Comparison of ENCODE assay signal across 20 cellular contexts in genomic region chr1:78658901-78659300, GRCh38. TPM values are rescaled to one million over a fixed set of nuclear protein-coding genes. Genes with fewer than 3 reads are reported as not detected.
DNase-seq lines count a peak whose midpoint lies in the region; ATAC-seq and TF ChIP-seq lines count a peak whose summit lies in the region.
"Had no signal": no experiment of that assay in that cellular context is flagged by ENCODE, and none has a peak within 500 bp of the region (broad histone marks: within the 10 kb centered on the region; RNA-seq: fewer than 3 reads in every experiment).

No MANE protein-coding gene starts in this region.

- no peak overlapping the region for H3K4me3 Mint-ChIP-seq in activated naive CD4-positive, alpha-beta T cell treated with anti-CD3 and anti-CD28 coated beads, Interleukin-2, amount 50 U/mL, for 24 hours
- H3K4me3 Mint-ChIP-seq in activated naive CD4-positive, alpha-beta T cell treated with anti-CD3 and anti-CD28 coated beads for 36 hours: no peak overlapping the region
- no peak overlapping the region for H3K4me3 Mint-ChIP-seq in GM23338

- H3K36me3 ChIP-seq in GM23338 (ENCODE audit: insufficient read depth): no peaks in the 10 kb centered on the region
- peaks cover 39% of the 10 kb centered on the region for H3K36me3 ChIP-seq in adipocyte (ENCODE audit: control insufficient read depth, insufficient read depth, low read length, severe bottlenecking)
- H3K36me3 ChIP-seq: HAP-1 had no signal

- H3K4me3 ChIP-seq in GM23338: no peak overlapping the region
- peak overlapping the region; percentile 66 for H3K4me3 ChIP-seq in adipocyte (ENCODE audit: low read length)
- H3K4me3 ChIP-seq: HAP-1, SJCRH30 had no signal

- no peak for DNase-seq in activated naive CD4-positive, alpha-beta T cell treated with anti-CD3 and anti-CD28 coated beads for 36 hours
- peak; percentile 11 for DNase-seq in GM23338 (ENCODE audit: low spot score)
- peak; percentile 38 for DNase-seq in adipocyte (ENCODE audit: low read depth)
- DNase-seq in left kidney (ENCODE audit: low read depth, low spot score): peak; percentile 8
- no peak for DNase-seq in NCI-H226
- DNase-seq in LoVo (ENCODE audit: low spot score): no peak
- DNase-seq: ACHN, C1 segment of cervical spinal cord, COR-L47, DMS 273 treated with DMSO at 0.1 percent for 48 hours, DND-41, KBM-7, NCI-H1694 treated with DMSO at 0.1 percent for 48 hours, NCI-H345, NCI-H524 treated with DMSO at 0.1 percent for 48 hours, SJCRH30 had no signal

- no peaks in the 10 kb centered on the region for H3F3A ChIP-seq in GM23338 (replicated peaks; ENCODE audit: low read depth)

- CTCF ChIA-PET in activated naive CD4-positive, alpha-beta T cell treated with anti-CD3 and anti-CD28 coated beads for 36 hours (lab: Charles Lee): no interaction called here

- peak overlapping the region; percentile 70 for H3K9ac ChIP-seq in adipocyte (ENCODE audit: low read length)

- ATAC-seq in GM23338 (no peak), HG02870 (IDR thresholded peaks at IDR 0.05; ENCODE audit: unreplicated experiment) (no peak)
- ATAC-seq: Panc1 had no signal

- intact Hi-C loops in activated naive CD4-positive, alpha-beta T cell treated with anti-CD3 and anti-CD28 coated beads for 36 hours (cut with micrococcal nuclease): no loop called here

- H3K79me2 ChIP-seq in GM23338 (replicated peaks; ENCODE audit: insufficient read depth): no peaks in the 10 kb centered on the region

- H4K20me1 ChIP-seq in GM23338 (replicated peaks; ENCODE audit: insufficient read depth): no peaks in the 10 kb centered on the region

- peaks cover 52% of the 10 kb centered on the region for H3K4me1 Mint-ChIP-seq in activated naive CD4-positive, alpha-beta T cell treated with anti-CD3 and anti-CD28 coated beads, Interleukin-2, amount 50 U/mL, for 24 hours
- peaks cover 4% of the 10 kb centered on the region for H3K4me1 Mint-ChIP-seq in activated naive CD4-positive, alpha-beta T cell treated with anti-CD3 and anti-CD28 coated beads for 36 hours (ENCODE audit: low read depth)
- H3K4me1 Mint-ChIP-seq in GM23338: peaks cover 3% of the 10 kb centered on the region; the same call in 1 of the 3 replicates

- H3K9me3 ChIP-seq in adipocyte (ENCODE audit: control insufficient read depth, low read length): no peaks in the 10 kb centered on the region
- H3K9me3 ChIP-seq: HAP-1, SJCRH30 had no signal

- no peak overlapping the region for H3K27ac ChIP-seq in GM23338 (ENCODE audit: low read depth)
- H3K27ac ChIP-seq: SJCRH30 had no signal

- H2AFZ ChIP-seq in GM23338: no peak overlapping the region

- no peaks in the 10 kb centered on the region for H3K27me3 Mint-ChIP-seq in activated naive CD4-positive, alpha-beta T cell treated with anti-CD3 and anti-CD28 coated beads, Interleukin-2, amount 50 U/mL, for 24 hours
- no peaks in the 10 kb centered on the region for H3K27me3 Mint-ChIP-seq in activated naive CD4-positive, alpha-beta T cell treated with anti-CD3 and anti-CD28 coated beads for 36 hours (ENCODE audit: low read depth)
- H3K27me3 Mint-ChIP-seq in GM23338 (ENCODE audit: insufficient read depth, low read depth, poor library complexity): no peaks in the 10 kb centered on the region

- H3K4me1 ChIP-seq in GM23338 (ENCODE audit: insufficient read depth) (no peaks in the 10 kb centered on the region), adipocyte (ENCODE audit: control insufficient read depth, insufficient read depth, low read length) (peaks cover 7% of the 10 kb centered on the region)
- H3K4me1 ChIP-seq: HAP-1, SJCRH30 had no signal

- H3K9me3 Mint-ChIP-seq in activated naive CD4-positive, alpha-beta T cell treated with anti-CD3 and anti-CD28 coated beads, Interleukin-2, amount 50 U/mL, for 24 hours: no peaks in the 10 kb centered on the region
- no peaks in the 10 kb centered on the region for H3K9me3 Mint-ChIP-seq in activated naive CD4-positive, alpha-beta T cell treated with anti-CD3 and anti-CD28 coated beads for 36 hours
- H3K9me3 Mint-ChIP-seq in GM23338: no peaks in the 10 kb centered on the region

- H3K36me3 Mint-ChIP-seq in activated naive CD4-positive, alpha-beta T cell treated with anti-CD3 and anti-CD28 coated beads, Interleukin-2, amount 50 U/mL, for 24 hours: peaks cover 33% of the 10 kb centered on the region
- H3K36me3 Mint-ChIP-seq in activated naive CD4-positive, alpha-beta T cell treated with anti-CD3 and anti-CD28 coated beads for 36 hours (ENCODE audit: low read depth): peaks cover 41% of the 10 kb centered on the region
- H3K36me3 Mint-ChIP-seq in GM23338 (ENCODE audit: low read depth): no peaks in the 10 kb centered on the region

- H3K27me3 ChIP-seq in GM23338 (ENCODE audit: insufficient read depth): peaks cover 33% of the 10 kb centered on the region; the same call in 1 of the 2 replicates
- no peaks in the 10 kb centered on the region for H3K27me3 ChIP-seq in adipocyte (replicated peaks; ENCODE audit: control insufficient read depth, insufficient read depth, low read length)
- H3K27me3 ChIP-seq: SJCRH30 had no signal

- H3K9me2 ChIP-seq in GM23338 (ENCODE audit: insufficient read depth): no peaks in the 10 kb centered on the region

- no peak overlapping the region for H3K4me2 ChIP-seq in GM23338

- H3K27ac Mint-ChIP-seq in activated naive CD4-positive, alpha-beta T cell treated with anti-CD3 and anti-CD28 coated beads, Interleukin-2, amount 50 U/mL, for 24 hours: peak overlapping the region; percentile 14
- H3K27ac Mint-ChIP-seq in activated naive CD4-positive, alpha-beta T cell treated with anti-CD3 and anti-CD28 coated beads for 36 hours: no peak overlapping the region
- H3K27ac Mint-ChIP-seq in GM23338: no peak overlapping the region

- TF ChIP-seq CTCF in GM23338 (conservative IDR thresholded peaks at IDR 0.05; ENCODE audit: low read depth in 2 of 2): no peak

TF ChIP-seq in GM23338, 12 proteins besides CTCF, POLR2A, EP300 and RAD21:
- TF ChIP-seq JUNB (IDR thresholded peaks at IDR 0.05; ENCODE audit: unreplicated experiment) (no peak), ZNF331 (CRISPR knock-in tag; IDR thresholded peaks at IDR 0.05; ENCODE audit: low read depth) (no peak), NANOG (IDR thresholded peaks at IDR 0.05; ENCODE audit: borderline replicate concordance) (no peak)
TF ChIP-seq in GM23338: peak in this region for 0.

RNA-seq across cellular contexts. Expression of gene IFI44, which starts 9.3 kb away (rescaled TPM):
- total RNA-seq in activated naive CD4-positive, alpha-beta T cell treated with anti-CD3 and anti-CD28 coated beads for 36 hours: 10 to 100 TPM; 40.1 to 42.3 TPM
- total RNA-seq in GM23338 (2014; rRNA removed; shearing (Covaris generic)): not detected in 2 replicates
- polyA plus RNA-seq in GM23338 (2016; fragmentation: Nextera tagmentation; extraction: Ambion mirVana): not detected in 2 replicates

RNA-seq across cellular contexts. Expression of gene IFI44L, which starts 38.7 kb away (rescaled TPM):
- total RNA-seq in activated naive CD4-positive, alpha-beta T cell treated with anti-CD3 and anti-CD28 coated beads for 36 hours: 10 to 100 TPM; 79.2 to 79.7 TPM
- not detected in 2 replicates for total RNA-seq in GM23338 (2014; rRNA removed; shearing (Covaris generic))
- polyA plus RNA-seq in GM23338 (2016; fragmentation: Nextera tagmentation; extraction: Ambion mirVana): 0.23 TPM in 1 of 2 replicates, not detected in the other

Comparison
In these comparisons a context has a peak if more than half of its experiments do, and no peak if none do; other contexts are left out.
1. DNase-seq: peak in GM23338 (single experiment), adipocyte (single experiment) and left kidney (single experiment); none in activated naive CD4-positive, alpha-beta T cell treated with anti-CD3 and anti-CD28 coated beads for 36 hours (single experiment), NCI-H226 (single experiment) and LoVo (single experiment).
2. RNA of gene IFI44, which starts 9.3 kb away (total RNA-seq): 40.1 to 42.3 TPM in activated naive CD4-positive, alpha-beta T cell treated with anti-CD3 and anti-CD28 coated beads for 36 hours; not detected in GM23338; every median in the first group is over 10 times any median in the second.
3. RNA of gene IFI44L, which starts 38.7 kb away (total RNA-seq): 79.2 to 79.7 TPM in activated naive CD4-positive, alpha-beta T cell treated with anti-CD3 and anti-CD28 coated beads for 36 hours; not detected in GM23338; every median in the first group is over 10 times any median in the second.